33 cellular contexts compared by ENCODE assay signal in the genomic region with DNA sequence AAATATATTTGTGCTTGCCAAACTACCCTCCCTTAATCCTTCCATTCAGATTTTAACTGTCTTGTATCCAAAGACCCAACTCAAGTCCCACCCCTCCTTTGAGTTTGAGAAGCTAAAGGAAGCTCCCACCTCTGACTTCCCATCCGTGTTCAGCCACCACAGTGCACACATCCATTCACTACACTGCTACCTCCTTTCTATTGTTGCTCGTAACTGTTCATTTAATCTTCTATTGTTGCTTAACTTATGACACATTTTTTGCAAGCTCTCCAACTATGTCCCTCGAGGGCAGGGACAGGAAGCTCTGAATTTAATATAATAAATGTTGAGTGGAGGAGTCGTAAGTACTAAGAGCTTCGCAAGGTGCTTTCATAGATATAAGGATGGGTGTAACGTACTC. TPM values are rescaled to one million over a fixed set of nuclear protein-coding genes. Genes with fewer than 3 reads are reported as not detected.
A peak's percentile ranks its signal among the peaks of the same experiment; 100 is the strongest.
DNase-seq lines count a peak whose midpoint lies in the region; ATAC-seq and TF ChIP-seq lines count a peak whose summit lies in the region.
"Had no signal": no experiment of that assay in that cellular context is flagged by ENCODE, and none has a peak within 500 bp of the region (broad histone marks: within the 10 kb centered on the region; RNA-seq: fewer than 3 reads in every experiment).

No MANE protein-coding gene starts in this region.

- H3K36me3 Mint-ChIP-seq in nephron progenitor cell (ENCODE audit: low read depth): peaks cover 39% of the 10 kb centered on the region
- no peaks in the 10 kb centered on the region for H3K36me3 Mint-ChIP-seq in CD14-positive monocyte
- H3K36me3 Mint-ChIP-seq: activated naive CD8-positive, alpha-beta T cell; CD8-positive, alpha-beta memory T cell; natural killer cell had no signal

- intact Hi-C loops in Right ventricle myocardium superior (cut with DNase I): loop anchor here (10.0 kb wide), 2 partner anchors 135 to 255 kb away; no protein-coding TSS in a partner anchor
- intact Hi-C loops in cardiac septum (cut with DNase I): loop anchor here (5.0 to 10.0 kb wide), 2 partner anchors 38 to 385 kb away; no protein-coding TSS in a partner anchor
- intact Hi-C loops in uterus (cut with DNase I; ENCODE audit: low total_unique reads): no loop called here
- intact Hi-C loops in CD14-positive monocyte (cut with micrococcal nuclease): no loop called here

- no peaks in the 10 kb centered on the region for H3K9me3 ChIP-seq in uterus
- H3K9me3 ChIP-seq: mucosa of descending colon, prostate gland, suprapubic skin had no signal

- TF ChIP-seq CTCF in nephron progenitor cell (IDR thresholded peaks at IDR 0.05) (no peak), uterus (IDR thresholded peaks at IDR 0.05) (no peak), CD14-positive monocyte (IDR thresholded peaks at IDR 0.05) (no peak)

- no peak for TF ChIP-seq POLR2A in uterus (IDR thresholded peaks at IDR 0.05)

- H3K27ac Mint-ChIP-seq in nephron progenitor cell (peak overlapping the region; percentile 89), CD14-positive monocyte (no peak overlapping the region)
- H3K27ac Mint-ChIP-seq: activated naive CD8-positive, alpha-beta T cell; effector memory CD8-positive, alpha-beta T cell; natural killer cell; stimulated activated naive B cell treated with anti-CD40 and anti-IgM and Interleukin-4, amounts not matched to agents 10 μg/mL and 1 μg/mL and 100 μg/mL, for 72 hours had no signal

- no peaks in the 10 kb centered on the region for H3K27me3 ChIP-seq in uterus
- H3K27me3 ChIP-seq: cardiac muscle cell, hepatocyte, suprapubic skin had no signal

- no peak overlapping the region for H3K4me3 Mint-ChIP-seq in nephron progenitor cell
- H3K4me3 Mint-ChIP-seq in CD14-positive monocyte: no peak overlapping the region
- H3K4me3 Mint-ChIP-seq: activated naive CD8-positive, alpha-beta T cell; CD8-positive, alpha-beta memory T cell; effector memory CD8-positive, alpha-beta T cell; H9; natural killer cell; stimulated activated naive B cell treated with anti-CD40 and anti-IgM and Interleukin-4, amounts not matched to agents 10 μg/mL and 1 μg/mL and 100 μg/mL, for 72 hours had no signal

- H3K4me1 ChIP-seq in uterus: peaks cover 0 to 4% of the 10 kb centered on the region in 2 donors
- H3K4me1 ChIP-seq: prostate gland had no signal

- no peaks in the 10 kb centered on the region for H3K36me3 ChIP-seq in uterus
- H3K36me3 ChIP-seq: cardiac muscle cell, prostate gland, suprapubic skin had no signal

- H3K4me1 Mint-ChIP-seq in nephron progenitor cell (peaks cover 37% of the 10 kb centered on the region), CD14-positive monocyte (no peaks in the 10 kb centered on the region)
- H3K4me1 Mint-ChIP-seq: CD8-positive, alpha-beta memory T cell; natural killer cell had no signal

- H3K27ac ChIP-seq in uterus: peak overlapping the region; percentile 73 to 74
- H3K27ac ChIP-seq: cardiac muscle cell, hepatocyte, KMS-11, prostate gland, suprapubic skin had no signal

- DNase-seq in Right ventricle myocardium superior: no peak
- no peak for DNase-seq in cardiac septum (ENCODE audit: low spot score)
- DNase-seq in nephron progenitor cell: no peak
- no peak for DNase-seq in uterus
- no peak for DNase-seq in NCI-H1436 treated with DMSO at 0.1 percent for 48 hours (lab: John Stamatoyannopoulos, UW)
- DNase-seq in CD14-positive monocyte (ENCODE audit: low spot score): no peak
- DNase-seq: 8988T; activated CD4-positive, alpha-beta T cell treated with anti-CD3 and anti-CD28 coated beads for 48 hours; activated effector memory CD4-positive, alpha-beta T cell treated with Interleukin-2 at 50 U/mL for 16 hours; aorta; CD8-positive, alpha-beta memory T cell; effector memory CD8-positive, alpha-beta T cell; foreskin melanocyte; H9; MM.1S; mucosa of descending colon; natural killer cell; NCI-H1417; NCI-H2029 treated with DMSO at 0.1 percent for 48 hours; NCI-H226; NCI-H748 treated with DMSO at 0.1 percent for 48 hours; occipital lobe; stimulated activated naive B cell treated with anti-CD40 and anti-IgM and Interleukin-4, amounts not matched to agents 10 μg/mL and 1 μg/mL and 100 μg/mL, for 72 hours; SW 1271; T-helper 9 cell had no signal

- H3K9me3 Mint-ChIP-seq in nephron progenitor cell: peaks cover 14% of the 10 kb centered on the region
- H3K9me3 Mint-ChIP-seq in CD14-positive monocyte: peaks cover 0 to 7% (median 3%) of the 10 kb centered on the region in 7 donors
- H3K9me3 Mint-ChIP-seq: effector memory CD8-positive, alpha-beta T cell; H9; natural killer cell; stimulated activated naive B cell treated with anti-CD40 and anti-IgM and Interleukin-4, amounts not matched to agents 10 μg/mL and 1 μg/mL and 100 μg/mL, for 72 hours had no signal

- H3K27me3 Mint-ChIP-seq in nephron progenitor cell (ENCODE audit: low read depth, poor library complexity): peaks cover 4% of the 10 kb centered on the region
- H3K27me3 Mint-ChIP-seq in CD14-positive monocyte (ENCODE audit: low read depth in 3 of 3): peaks cover 2 to 13% (median 3%) of the 10 kb centered on the region in 3 donors
- H3K27me3 Mint-ChIP-seq: effector memory CD8-positive, alpha-beta T cell; stimulated activated naive B cell treated with anti-CD40 and anti-IgM and Interleukin-4, amounts not matched to agents 10 μg/mL and 1 μg/mL and 100 μg/mL, for 72 hours had no signal

- H3K4me3 ChIP-seq in uterus: no peak overlapping the region
- H3K4me3 ChIP-seq: cardiac muscle cell, hepatocyte, mucosa of descending colon, prostate gland, suprapubic skin had no signal

- peak; percentile 23 for ATAC-seq in Right ventricle myocardium superior (ENCODE audit: poor library complexity)
- ATAC-seq in esophagus mucosa: peak; percentile 59
- no peak for ATAC-seq in HG02571 (IDR thresholded peaks at IDR 0.05; ENCODE audit: unreplicated experiment)
- ATAC-seq: effector memory CD8-positive, alpha-beta T cell; mucosa of descending colon; stimulated activated naive B cell treated with anti-CD40 and anti-IgM and Interleukin-4, amounts not matched to agents 10 μg/mL and 1 μg/mL and 100 μg/mL, for 72 hours had no signal

RNA-seq across cellular contexts. Expression of a gene that starts 10.4 kb away (rescaled TPM):
- 140 TPM for total RNA-seq in Right ventricle myocardium superior
- 119 TPM for total RNA-seq in cardiac septum
- 6.2 TPM for total RNA-seq in esophagus mucosa
- 10 to 100 TPM; 18.7 to 82.1 (median 39.2) TPM for total RNA-seq in uterus
- under 1 TPM in 1 of 2 donors, not detected in 1; 0.05 TPM for polyA plus RNA-seq in CD14-positive monocyte

Comparison
In these comparisons a context has a peak if more than half of its experiments do, and no peak if none do; other contexts are left out.
1. intact Hi-C loops: an anchor here in Right ventricle myocardium superior (10.0 kb wide) and cardiac septum (5.0 to 10.0 kb wide); none called in uterus and CD14-positive monocyte.